In the genomic region with DNA sequence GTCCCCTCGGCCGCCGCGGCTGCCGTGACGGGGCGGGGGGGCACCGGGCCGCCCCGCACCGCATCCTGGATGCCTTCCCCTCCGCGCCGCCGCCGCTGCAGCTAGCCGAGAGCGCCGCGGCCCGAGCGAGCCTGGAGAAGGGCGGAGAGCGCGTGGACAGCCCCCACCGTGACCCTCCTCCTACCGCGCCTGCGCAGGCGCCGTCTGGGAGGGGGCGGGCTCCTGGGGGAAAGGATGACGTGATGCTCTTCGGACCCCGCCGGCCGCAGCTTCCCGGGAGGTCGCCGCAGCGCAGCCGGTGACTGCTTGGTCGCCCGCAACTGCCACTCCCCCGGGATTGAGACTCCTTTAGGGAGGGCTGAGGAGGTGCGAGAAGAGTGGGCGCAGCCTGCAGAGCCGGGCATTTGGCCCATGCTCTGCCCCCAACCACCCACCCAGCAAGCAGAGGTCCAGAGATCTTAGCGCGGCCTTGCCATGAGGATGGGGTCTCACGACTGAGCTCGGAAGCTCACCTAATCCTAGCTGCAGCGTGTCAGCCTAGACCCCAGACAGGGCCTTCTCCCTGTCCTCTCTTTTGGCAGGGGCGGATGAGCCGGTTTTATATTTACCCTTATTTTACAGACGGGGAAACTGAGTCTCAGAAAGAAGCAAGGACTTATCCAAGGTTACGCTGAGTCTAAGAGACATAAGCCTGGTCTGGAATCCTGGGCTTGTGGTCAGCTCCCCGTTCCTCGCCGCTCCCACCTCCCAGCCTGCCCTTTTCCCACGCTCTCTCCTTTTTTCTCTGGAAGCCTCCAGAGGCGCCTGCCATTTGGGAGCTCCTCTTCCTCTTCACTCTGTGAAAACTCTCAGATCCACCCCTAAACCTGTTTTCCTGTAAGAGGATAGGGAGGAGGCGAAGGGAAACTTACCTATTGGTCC, we compare ENCODE assay signal across 1 cellular context.
TF ChIP-seq lines count a peak whose summit lies in the region.

A gene (minus strand): TSS at position 140 of the 921 bp plus-strand sequence. CDS start 281 bp downstream, outside the sequence.

TF ChIP-seq in HepG2, 621 proteins besides CTCF, POLR2A, EP300 and RAD21 (continued from another document and continues in another):
- TF ChIP-seq, protein P1, sequence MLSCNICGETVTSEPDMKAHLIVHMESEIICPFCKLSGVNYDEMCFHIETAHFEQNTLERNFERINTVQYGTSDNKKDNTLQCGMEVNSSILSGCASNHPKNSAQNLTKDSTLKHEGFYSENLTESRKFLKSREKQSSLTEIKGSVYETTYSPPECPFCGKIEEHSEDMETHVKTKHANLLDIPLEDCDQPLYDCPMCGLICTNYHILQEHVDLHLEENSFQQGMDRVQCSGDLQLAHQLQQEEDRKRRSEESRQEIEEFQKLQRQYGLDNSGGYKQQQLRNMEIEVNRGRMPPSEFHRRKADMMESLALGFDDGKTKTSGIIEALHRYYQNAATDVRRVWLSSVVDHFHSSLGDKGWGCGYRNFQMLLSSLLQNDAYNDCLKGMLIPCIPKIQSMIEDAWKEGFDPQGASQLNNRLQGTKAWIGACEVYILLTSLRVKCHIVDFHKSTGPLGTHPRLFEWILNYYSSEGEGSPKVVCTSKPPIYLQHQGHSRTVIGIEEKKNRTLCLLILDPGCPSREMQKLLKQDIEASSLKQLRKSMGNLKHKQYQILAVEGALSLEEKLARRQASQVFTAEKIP (CRISPR knock-in tag; IDR thresholded peaks at IDR 0.05; ENCODE audit: borderline replicate concordance), result no peak
- TF ChIP-seq ZNF543 (CRISPR knock-in tag; IDR thresholded peaks at IDR 0.05) (no peak), ZNF530 (CRISPR knock-in tag; IDR thresholded peaks at IDR 0.05; ENCODE audit: low read depth) (no peak), RFXANK (CRISPR knock-in tag; IDR thresholded peaks at IDR 0.05) (0 out of 2 replicates have a peak, but pooled peaks have one; percentile 24), POGZ (CRISPR knock-in tag; IDR thresholded peaks at IDR 0.05) (no peak), HDAC6 (IDR thresholded peaks at IDR 0.05; ENCODE audit: low read depth, low read length) (no peak), HNRNPLL (IDR thresholded peaks at IDR 0.05; ENCODE audit: low read depth, low read length, poor library complexity, severe bottlenecking) (peak; percentile 53), ZFP90 (CRISPR knock-in tag; IDR thresholded peaks at IDR 0.05; ENCODE audit: borderline replicate concordance) (no peak), ZNF180 (CRISPR knock-in tag; IDR thresholded peaks at IDR 0.05; ENCODE audit: borderline replicate concordance, low read depth) (no peak), SRY (CRISPR knock-in tag; IDR thresholded peaks at IDR 0.05) (no peak), SIX1 (CRISPR knock-in tag; IDR thresholded peaks at IDR 0.05; ENCODE audit: borderline replicate concordance) (no peak), ZNF160 (CRISPR knock-in tag; IDR thresholded peaks at IDR 0.05) (no peak), ZNF12 (CRISPR knock-in tag; IDR thresholded peaks at IDR 0.05) (no peak), NR1H2 (CRISPR knock-in tag; IDR thresholded peaks at IDR 0.05; ENCODE audit: borderline replicate concordance, low read depth) (no peak), ZNF264 (CRISPR knock-in tag; IDR thresholded peaks at IDR 0.05) (no peak), ZNF468 (CRISPR knock-in tag; IDR thresholded peaks at IDR 0.05) (no peak), ZNF674 (CRISPR knock-in tag; IDR thresholded peaks at IDR 0.05; ENCODE audit: low read depth) (no peak), TBP (CRISPR knock-in tag; IDR thresholded peaks at IDR 0.05) (no peak), ZFP36L2 (CRISPR knock-in tag; IDR thresholded peaks at IDR 0.05) (no peak), MEIS1 (CRISPR knock-in tag; IDR thresholded peaks at IDR 0.05; ENCODE audit: borderline replicate concordance) (no peak), ZNF670 (CRISPR knock-in tag; IDR thresholded peaks at IDR 0.05; ENCODE audit: borderline replicate concordance) (no peak), TRIM24 (CRISPR knock-in tag; IDR thresholded peaks at IDR 0.05) (no peak), MTF1 (CRISPR knock-in tag; IDR thresholded peaks at IDR 0.05) (no peak), ZNF7 (CRISPR knock-in tag; IDR thresholded peaks at IDR 0.05) (no peak), TEAD2 (CRISPR knock-in tag; IDR thresholded peaks at IDR 0.05) (no peak), ZZZ3 (CRISPR knock-in tag; IDR thresholded peaks at IDR 0.05; ENCODE audit: borderline replicate concordance) (no peak), ZNF343 (CRISPR knock-in tag; IDR thresholded peaks at IDR 0.05) (peak; percentile 85; the same call in 1 of the 2 replicates), CENPT (CRISPR knock-in tag; IDR thresholded peaks at IDR 0.05; ENCODE audit: low read depth) (no peak), MLLT10 (CRISPR knock-in tag; IDR thresholded peaks at IDR 0.05) (no peak), TARDBP (CRISPR knock-in tag; IDR thresholded peaks at IDR 0.05) (peak; percentile 25; the same call in 1 of the 2 replicates)
- TF ChIP-seq, protein P2, sequence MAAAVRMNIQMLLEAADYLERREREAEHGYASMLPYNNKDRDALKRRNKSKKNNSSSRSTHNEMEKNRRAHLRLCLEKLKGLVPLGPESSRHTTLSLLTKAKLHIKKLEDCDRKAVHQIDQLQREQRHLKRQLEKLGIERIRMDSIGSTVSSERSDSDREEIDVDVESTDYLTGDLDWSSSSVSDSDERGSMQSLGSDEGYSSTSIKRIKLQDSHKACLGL (CRISPR knock-in tag; IDR thresholded peaks at IDR 0.05), result peak; percentile 55; the same call in 1 of the 2 replicates
- TF ChIP-seq, protein P3, sequence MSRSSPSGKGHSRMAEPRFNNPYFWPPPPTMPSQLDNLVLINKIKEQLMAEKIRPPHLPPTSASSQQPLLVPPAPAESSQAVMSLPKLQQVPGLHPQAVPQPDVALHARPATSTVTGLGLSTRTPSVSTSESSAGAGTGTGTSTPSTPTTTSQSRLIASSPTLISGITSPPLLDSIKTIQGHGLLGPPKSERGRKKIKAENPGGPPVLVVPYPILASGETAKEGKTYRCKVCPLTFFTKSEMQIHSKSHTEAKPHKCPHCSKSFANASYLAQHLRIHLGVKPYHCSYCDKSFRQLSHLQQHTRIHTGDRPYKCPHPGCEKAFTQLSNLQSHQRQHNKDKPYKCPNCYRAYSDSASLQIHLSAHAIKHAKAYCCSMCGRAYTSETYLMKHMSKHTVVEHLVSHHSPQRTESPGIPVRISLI (CRISPR knock-in tag; IDR thresholded peaks at IDR 0.05; ENCODE audit: borderline replicate concordance), result no peak
- TF ChIP-seq, protein P4, sequence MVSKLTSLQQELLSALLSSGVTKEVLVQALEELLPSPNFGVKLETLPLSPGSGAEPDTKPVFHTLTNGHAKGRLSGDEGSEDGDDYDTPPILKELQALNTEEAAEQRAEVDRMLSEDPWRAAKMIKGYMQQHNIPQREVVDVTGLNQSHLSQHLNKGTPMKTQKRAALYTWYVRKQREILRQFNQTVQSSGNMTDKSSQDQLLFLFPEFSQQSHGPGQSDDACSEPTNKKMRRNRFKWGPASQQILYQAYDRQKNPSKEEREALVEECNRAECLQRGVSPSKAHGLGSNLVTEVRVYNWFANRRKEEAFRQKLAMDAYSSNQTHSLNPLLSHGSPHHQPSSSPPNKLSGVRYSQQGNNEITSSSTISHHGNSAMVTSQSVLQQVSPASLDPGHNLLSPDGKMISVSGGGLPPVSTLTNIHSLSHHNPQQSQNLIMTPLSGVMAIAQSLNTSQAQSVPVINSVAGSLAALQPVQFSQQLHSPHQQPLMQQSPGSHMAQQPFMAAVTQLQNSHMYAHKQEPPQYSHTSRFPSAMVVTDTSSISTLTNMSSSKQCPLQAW (CRISPR knock-in tag; IDR thresholded peaks at IDR 0.05), result peak; percentile 65; the same call in 1 of the 2 replicates
- TF ChIP-seq, protein P5, sequence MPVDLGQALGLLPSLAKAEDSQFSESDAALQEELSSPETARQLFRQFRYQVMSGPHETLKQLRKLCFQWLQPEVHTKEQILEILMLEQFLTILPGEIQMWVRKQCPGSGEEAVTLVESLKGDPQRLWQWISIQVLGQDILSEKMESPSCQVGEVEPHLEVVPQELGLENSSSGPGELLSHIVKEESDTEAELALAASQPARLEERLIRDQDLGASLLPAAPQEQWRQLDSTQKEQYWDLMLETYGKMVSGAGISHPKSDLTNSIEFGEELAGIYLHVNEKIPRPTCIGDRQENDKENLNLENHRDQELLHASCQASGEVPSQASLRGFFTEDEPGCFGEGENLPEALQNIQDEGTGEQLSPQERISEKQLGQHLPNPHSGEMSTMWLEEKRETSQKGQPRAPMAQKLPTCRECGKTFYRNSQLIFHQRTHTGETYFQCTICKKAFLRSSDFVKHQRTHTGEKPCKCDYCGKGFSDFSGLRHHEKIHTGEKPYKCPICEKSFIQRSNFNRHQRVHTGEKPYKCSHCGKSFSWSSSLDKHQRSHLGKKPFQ (CRISPR knock-in tag; IDR thresholded peaks at IDR 0.05; ENCODE audit: insufficient replicate concordance), result no peak
- TF ChIP-seq, protein P6, sequence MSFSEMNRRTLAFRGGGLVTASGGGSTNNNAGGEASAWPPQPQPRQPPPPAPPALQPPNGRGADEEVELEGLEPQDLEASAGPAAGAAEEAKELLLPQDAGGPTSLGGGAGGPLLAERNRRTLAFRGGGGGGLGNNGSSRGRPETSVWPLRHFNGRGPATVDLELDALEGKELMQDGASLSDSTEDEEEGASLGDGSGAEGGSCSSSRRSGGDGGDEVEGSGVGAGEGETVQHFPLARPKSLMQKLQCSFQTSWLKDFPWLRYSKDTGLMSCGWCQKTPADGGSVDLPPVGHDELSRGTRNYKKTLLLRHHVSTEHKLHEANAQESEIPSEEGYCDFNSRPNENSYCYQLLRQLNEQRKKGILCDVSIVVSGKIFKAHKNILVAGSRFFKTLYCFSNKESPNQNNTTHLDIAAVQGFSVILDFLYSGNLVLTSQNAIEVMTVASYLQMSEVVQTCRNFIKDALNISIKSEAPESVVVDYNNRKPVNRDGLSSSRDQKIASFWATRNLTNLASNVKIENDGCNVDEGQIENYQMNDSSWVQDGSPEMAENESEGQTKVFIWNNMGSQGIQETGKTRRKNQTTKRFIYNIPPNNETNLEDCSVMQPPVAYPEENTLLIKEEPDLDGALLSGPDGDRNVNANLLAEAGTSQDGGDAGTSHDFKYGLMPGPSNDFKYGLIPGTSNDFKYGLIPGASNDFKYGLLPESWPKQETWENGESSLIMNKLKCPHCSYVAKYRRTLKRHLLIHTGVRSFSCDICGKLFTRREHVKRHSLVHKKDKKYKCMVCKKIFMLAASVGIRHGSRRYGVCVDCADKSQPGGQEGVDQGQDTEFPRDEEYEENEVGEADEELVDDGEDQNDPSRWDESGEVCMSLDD (CRISPR knock-in tag; IDR thresholded peaks at IDR 0.05; ENCODE audit: borderline replicate concordance), result no peak
- TF ChIP-seq, protein P7, sequence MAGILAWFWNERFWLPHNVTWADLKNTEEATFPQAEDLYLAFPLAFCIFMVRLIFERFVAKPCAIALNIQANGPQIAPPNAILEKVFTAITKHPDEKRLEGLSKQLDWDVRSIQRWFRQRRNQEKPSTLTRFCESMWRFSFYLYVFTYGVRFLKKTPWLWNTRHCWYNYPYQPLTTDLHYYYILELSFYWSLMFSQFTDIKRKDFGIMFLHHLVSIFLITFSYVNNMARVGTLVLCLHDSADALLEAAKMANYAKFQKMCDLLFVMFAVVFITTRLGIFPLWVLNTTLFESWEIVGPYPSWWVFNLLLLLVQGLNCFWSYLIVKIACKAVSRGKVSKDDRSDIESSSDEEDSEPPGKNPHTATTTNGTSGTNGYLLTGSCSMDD (CRISPR knock-in tag; IDR thresholded peaks at IDR 0.05), result no peak
- TF ChIP-seq, protein P8, sequence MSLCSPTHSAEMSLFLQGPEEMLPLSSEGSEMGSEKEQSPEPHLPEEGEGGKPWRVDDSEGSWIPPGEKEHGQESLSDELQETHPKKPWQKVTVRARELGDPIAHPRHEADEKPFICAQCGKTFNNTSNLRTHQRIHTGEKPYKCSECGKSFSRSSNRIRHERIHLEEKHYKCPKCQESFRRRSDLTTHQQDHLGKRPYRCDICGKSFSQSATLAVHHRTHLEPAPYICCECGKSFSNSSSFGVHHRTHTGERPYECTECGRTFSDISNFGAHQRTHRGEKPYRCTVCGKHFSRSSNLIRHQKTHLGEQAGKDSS (CRISPR knock-in tag; IDR thresholded peaks at IDR 0.05; ENCODE audit: borderline replicate concordance, low read depth), result no peak
- TF ChIP-seq, protein P9, sequence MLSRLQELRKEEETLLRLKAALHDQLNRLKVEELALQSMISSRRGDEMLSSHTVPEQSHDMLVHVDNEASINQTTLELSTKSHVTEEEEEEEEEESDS (CRISPR knock-in tag; IDR thresholded peaks at IDR 0.05; ENCODE audit: borderline replicate concordance), result no peak
- TF ChIP-seq, protein P10, sequence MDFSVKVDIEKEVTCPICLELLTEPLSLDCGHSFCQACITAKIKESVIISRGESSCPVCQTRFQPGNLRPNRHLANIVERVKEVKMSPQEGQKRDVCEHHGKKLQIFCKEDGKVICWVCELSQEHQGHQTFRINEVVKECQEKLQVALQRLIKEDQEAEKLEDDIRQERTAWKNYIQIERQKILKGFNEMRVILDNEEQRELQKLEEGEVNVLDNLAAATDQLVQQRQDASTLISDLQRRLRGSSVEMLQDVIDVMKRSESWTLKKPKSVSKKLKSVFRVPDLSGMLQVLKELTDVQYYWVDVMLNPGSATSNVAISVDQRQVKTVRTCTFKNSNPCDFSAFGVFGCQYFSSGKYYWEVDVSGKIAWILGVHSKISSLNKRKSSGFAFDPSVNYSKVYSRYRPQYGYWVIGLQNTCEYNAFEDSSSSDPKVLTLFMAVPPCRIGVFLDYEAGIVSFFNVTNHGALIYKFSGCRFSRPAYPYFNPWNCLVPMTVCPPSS (IDR thresholded peaks at IDR 0.05), result no peak
- TF ChIP-seq, protein P11, sequence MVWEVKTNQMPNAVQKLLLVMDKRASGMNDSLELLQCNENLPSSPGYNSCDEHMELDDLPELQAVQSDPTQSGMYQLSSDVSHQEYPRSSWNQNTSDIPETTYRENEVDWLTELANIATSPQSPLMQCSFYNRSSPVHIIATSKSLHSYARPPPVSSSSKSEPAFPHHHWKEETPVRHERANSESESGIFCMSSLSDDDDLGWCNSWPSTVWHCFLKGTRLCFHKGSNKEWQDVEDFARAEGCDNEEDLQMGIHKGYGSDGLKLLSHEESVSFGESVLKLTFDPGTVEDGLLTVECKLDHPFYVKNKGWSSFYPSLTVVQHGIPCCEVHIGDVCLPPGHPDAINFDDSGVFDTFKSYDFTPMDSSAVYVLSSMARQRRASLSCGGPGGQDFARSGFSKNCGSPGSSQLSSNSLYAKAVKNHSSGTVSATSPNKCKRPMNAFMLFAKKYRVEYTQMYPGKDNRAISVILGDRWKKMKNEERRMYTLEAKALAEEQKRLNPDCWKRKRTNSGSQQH (CRISPR knock-in tag; IDR thresholded peaks at IDR 0.05; ENCODE audit: low read depth), result no peak
- TF ChIP-seq, protein P12, sequence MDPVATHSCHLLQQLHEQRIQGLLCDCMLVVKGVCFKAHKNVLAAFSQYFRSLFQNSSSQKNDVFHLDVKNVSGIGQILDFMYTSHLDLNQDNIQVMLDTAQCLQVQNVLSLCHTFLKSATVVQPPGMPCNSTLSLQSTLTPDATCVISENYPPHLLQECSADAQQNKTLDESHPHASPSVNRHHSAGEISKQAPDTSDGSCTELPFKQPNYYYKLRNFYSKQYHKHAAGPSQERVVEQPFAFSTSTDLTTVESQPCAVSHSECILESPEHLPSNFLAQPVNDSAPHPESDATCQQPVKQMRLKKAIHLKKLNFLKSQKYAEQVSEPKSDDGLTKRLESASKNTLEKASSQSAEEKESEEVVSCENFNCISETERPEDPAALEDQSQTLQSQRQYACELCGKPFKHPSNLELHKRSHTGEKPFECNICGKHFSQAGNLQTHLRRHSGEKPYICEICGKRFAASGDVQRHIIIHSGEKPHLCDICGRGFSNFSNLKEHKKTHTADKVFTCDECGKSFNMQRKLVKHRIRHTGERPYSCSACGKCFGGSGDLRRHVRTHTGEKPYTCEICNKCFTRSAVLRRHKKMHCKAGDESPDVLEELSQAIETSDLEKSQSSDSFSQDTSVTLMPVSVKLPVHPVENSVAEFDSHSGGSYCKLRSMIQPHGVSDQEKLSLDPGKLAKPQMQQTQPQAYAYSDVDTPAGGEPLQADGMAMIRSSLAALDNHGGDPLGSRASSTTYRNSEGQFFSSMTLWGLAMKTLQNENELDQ (CRISPR knock-in tag; IDR thresholded peaks at IDR 0.05; ENCODE audit: borderline replicate concordance), result no peak
